ENCODE assay signal across 11 cellular contexts in the genomic region with DNA sequence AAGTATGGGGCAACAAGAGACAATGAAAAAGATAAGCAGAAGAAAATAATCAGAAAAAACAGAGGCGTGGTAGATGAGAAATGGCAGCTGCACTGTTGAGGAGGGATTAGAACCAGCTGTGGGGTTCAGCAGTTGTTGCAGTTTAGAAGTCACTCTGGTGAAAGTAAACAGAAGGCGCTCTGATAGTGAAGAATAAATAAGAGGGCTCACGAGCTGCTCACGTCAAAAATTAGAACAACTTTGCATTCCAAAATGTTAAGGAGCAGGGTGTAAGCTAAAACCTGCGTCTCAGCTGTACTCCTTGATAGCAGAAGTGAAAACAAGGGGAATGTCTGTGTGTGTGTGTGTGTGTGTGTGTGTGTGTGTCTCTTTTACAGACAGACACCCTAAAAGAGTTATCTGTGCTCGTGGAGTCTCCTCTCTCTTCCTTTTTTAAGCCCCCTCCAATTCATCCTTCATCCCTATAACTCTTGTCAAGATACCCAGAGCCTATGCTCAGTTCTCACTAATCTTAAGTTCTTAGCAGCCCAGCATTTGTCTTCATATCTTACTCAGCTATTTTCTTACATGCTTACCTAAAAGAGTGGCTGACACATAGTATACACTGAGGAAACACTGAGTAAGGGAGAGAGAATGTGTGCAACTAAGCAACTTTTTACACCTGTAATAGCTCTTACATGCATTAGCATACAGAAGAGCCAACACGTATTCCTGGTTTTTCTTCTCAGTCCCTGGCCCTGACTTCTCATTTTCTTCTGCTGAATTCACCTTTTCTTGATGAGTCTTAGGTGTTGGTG. TPM values are rescaled to one million over a fixed set of nuclear protein-coding genes. Genes with fewer than 3 reads are reported as not detected.
A peak's percentile ranks its signal among the peaks of the same experiment; 100 is the strongest.
DNase-seq lines count a peak whose midpoint lies in the region; ATAC-seq, FAIRE-seq and TF ChIP-seq lines count a peak whose summit lies in the region.
"Had no signal": no experiment of that assay in that cellular context is flagged by ENCODE, and none has a peak within 500 bp of the region (broad histone marks: within the 10 kb centered on the region; RNA-seq: fewer than 3 reads in every experiment).

No MANE protein-coding gene starts in this region.

- peak; percentile 39 for ATAC-seq in GM18858 (IDR thresholded peaks at IDR 0.05; ENCODE audit: unreplicated experiment)
- ATAC-seq in HG02759 (IDR thresholded peaks at IDR 0.05; ENCODE audit: unreplicated experiment), result peak; percentile 57
- peak; percentile 53 for ATAC-seq in K562
- peak; percentile 60 to 74 (median 70) for ATAC-seq in pancreas

- intact Hi-C loops in K562 (cut with micrococcal nuclease), result no loop called here
- intact Hi-C loops in pancreas (cut with DNase I), result no loop called here

- H3K27ac ChIP-seq in K562 (ENCODE audit: extremely low read depth, low read depth, low read length), result peak overlapping the region; percentile 75; the same call in 2 of the 3 replicates
- H3K27ac ChIP-seq in pancreas, result no peak overlapping the region
- no peak overlapping the region for H3K27ac ChIP-seq in caudate nucleus (ENCODE audit: low read depth, low read length)
- H3K27ac ChIP-seq: spleen had no signal

- peak overlapping the region in 1 of 2 experiments; percentile 21; a peak in 1 of 4 replicates for H3K9ac ChIP-seq in K562 (ENCODE audit: insufficient read depth in 1 of 2, low read depth in 2 of 2, low read length in 2 of 2)

- peak in 2 of 4 experiments; percentile 13 to 28 for DNase-seq in K562 (ENCODE audit: extremely low read depth in 1 of 4, low spot score in 3 of 4)
- DNase-seq in pancreas, result no peak
- no peak for DNase-seq in caudate nucleus (lab: John Stamatoyannopoulos, UW)
- DNase-seq in MG63, result no peak
- DNase-seq in NCI-H1694 treated with DMSO at 0.1 percent for 48 hours (lab: John Stamatoyannopoulos, UW), result no peak
- no peak for DNase-seq in NCI-H146 treated with DMSO at 0.1 percent for 48 hours (lab: John Stamatoyannopoulos, UW; ENCODE audit: unreplicated experiment)
- DNase-seq: DMS 273 treated with DMSO at 0.1 percent for 48 hours, spleen, T-helper 2 cell had no signal

- no peak overlapping the region for H2AFZ ChIP-seq in K562 (ENCODE audit: low read depth, low read length)

- H3K4me3 ChIP-seq in K562 (no peak overlapping the region), pancreas (no peak overlapping the region), MG63 (no peak overlapping the region)
- H3K4me3 ChIP-seq: spleen had no signal

- in situ Hi-C loops in K562 (cut with MboI), result no loop called here

- FAIRE-seq in K562 (lab: Jason Lieb, UNC) (no peak), pancreas (lab: Jason Lieb, UNC) (no peak)

- peak overlapping the region; percentile 55 for H3K4me2 ChIP-seq in K562 (ENCODE audit: insufficient read depth, low read length)

- CTCF ChIA-PET in K562 (lab: Yijun Ruan, JAX; ENCODE audit: low intra/inter-chr PET ratio), result no interaction called here

- POLR2A ChIA-PET in K562 (lab: Yijun Ruan, JAX), result interaction anchor here (0.9 to 2.1 kb wide), 5 partner anchors 9 to 65 kb away, joined by 3 to 19 read pairs (median 4); a partner anchor contains a TSS

- TF ChIP-seq EP300 in K562 (IDR thresholded peaks at IDR 0.05; ENCODE audit: low read length), result no peak

- H3K9me1 ChIP-seq in K562 (ENCODE audit: control insufficient read depth, insufficient read depth, low read length), result peaks cover 3% of the 10 kb centered on the region

- H3K36me3 ChIP-seq in K562 (ENCODE audit: control insufficient read depth, insufficient read depth, low read length), result peaks cover 80% of the 10 kb centered on the region
- H3K36me3 ChIP-seq in pancreas, result no peaks in the 10 kb centered on the region
- peaks cover 44% of the 10 kb centered on the region for H3K36me3 ChIP-seq in MG63

- no TSS peak for BruUV-seq in K562 (replicated peaks; lab: Mats Ljungman, UMichigan)

- H3K9me3 ChIP-seq in K562 (replicated peaks; ENCODE audit: control insufficient read depth, insufficient read depth, low read depth, low read length) (no peaks in the 10 kb centered on the region), pancreas (no peaks in the 10 kb centered on the region), MG63 (no peaks in the 10 kb centered on the region)
- H3K9me3 ChIP-seq: spleen had no signal

- H3K27me3 ChIP-seq in K562 (ENCODE audit: control insufficient read depth in 2 of 2, insufficient read depth in 2 of 2, low read length in 2 of 2) (no peaks in the 10 kb centered on the region), pancreas (no peaks in the 10 kb centered on the region), MG63 (no peaks in the 10 kb centered on the region)
- H3K27me3 ChIP-seq: spleen had no signal

- no peak for TF ChIP-seq POLR2A in K562 (conservative IDR thresholded peaks at IDR 0.05)

- TF ChIP-seq RAD21 in K562 (CRISPR knock-in tag; conservative IDR thresholded peaks at IDR 0.05 in 1 of 2, IDR thresholded peaks at IDR 0.05 in 1 of 2), result no peak

- 31% methylated on average over 7 of the region's 7 CpGs for WGBS in K562 (ENCODE audit: insufficient coverage, low coverage, missing lambda C conversion rate)
- WGBS in pancreas, 2 donors, result 38 to 39% methylated on average over 7 of the region's 7 CpGs

- no peak for TF ChIP-seq CTCF in K562 (IDR thresholded peaks at IDR 0.05 in 2 of 3, conservative IDR thresholded peaks at IDR 0.05 in 1 of 3; ENCODE audit: insufficient read depth in 2 of 3, low read depth in 1 of 3, low read length in 3 of 3)
- TF ChIP-seq CTCF in pancreas (IDR thresholded peaks at IDR 0.05), result no peak

- peaks cover 96% of the 10 kb centered on the region for H3K79me2 ChIP-seq in K562 (ENCODE audit: control insufficient read depth, insufficient read depth, low read length)

- H3K4me1 ChIP-seq in K562 (replicated peaks in 1 of 2; ENCODE audit: control insufficient read depth in 2 of 2, insufficient read depth in 2 of 2, low read length in 2 of 2) (peaks cover 13 to 33% of the 10 kb centered on the region in 2 experiments), pancreas (peaks cover 7 to 14% (median 14%) of the 10 kb centered on the region in 3 donors)

- peaks cover 19% of the 10 kb centered on the region; the same call in 1 of the 2 replicates for H4K20me1 ChIP-seq in K562 (replicated peaks; ENCODE audit: control insufficient read depth, insufficient read depth, low read length)

TF ChIP-seq in K562, 482 proteins besides CTCF, POLR2A, EP300 and RAD21 (continues in another document):
- TF ChIP-seq TRIM24 (IDR thresholded peaks at IDR 0.05) (peak in 1 of 2 experiments; percentile 45; a peak in 1 of 4 replicates), ARID1B (IDR thresholded peaks at IDR 0.05) (peak; percentile 31; the same call in 1 of the 2 replicates), C11orf30 (IDR thresholded peaks at IDR 0.05; ENCODE audit: low read depth) (peak; percentile 47), BHLHE40 (IDR thresholded peaks at IDR 0.05; ENCODE audit: low read length) (no peak)
- TF ChIP-seq, protein P1, sequence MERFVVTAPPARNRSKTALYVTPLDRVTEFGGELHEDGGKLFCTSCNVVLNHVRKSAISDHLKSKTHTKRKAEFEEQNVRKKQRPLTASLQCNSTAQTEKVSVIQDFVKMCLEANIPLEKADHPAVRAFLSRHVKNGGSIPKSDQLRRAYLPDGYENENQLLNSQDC (CRISPR knock-in tag; IDR thresholded peaks at IDR 0.05), result no peak

RNA-seq across cellular contexts. Expression of a gene that starts 8.9 kb away (rescaled TPM):
- 231 and 661 TPM in 2 replicates for total RNA-seq in K562 (2011; cell fraction: chromatin; rRNA removed; ENCODE audit: low replicate concordance)
- total RNA-seq in K562 (2011; cell fraction: nucleolus; rRNA removed), result 108 and 153 TPM in 2 replicates
- total RNA-seq in K562 (2011; cell fraction: nucleoplasm; rRNA removed), result 241 and 304 TPM in 2 replicates
- total RNA-seq in K562 (2014; rRNA removed), result 41.3 and 42.6 TPM in 2 replicates
- total RNA-seq in K562 (2014; rRNA removed; fragmentation: Illumina TruSeq; extraction: Trizol), result 71.2 and 76.4 TPM in 2 replicates
- 64.8 and 69.6 TPM in 2 replicates for total RNA-seq in K562 (2015; rRNA removed; fragmentation: Illumina TruSeq; extraction: Trizol)
- total RNA-seq in K562 (2021), result 41.3 and 41.4 TPM in 2 replicates
- 99.1 and 124 TPM in 2 replicates for polyA plus RNA-seq in K562 (2011; rRNA removed)
- 35.8 and 57.9 TPM in 2 replicates for polyA plus RNA-seq in K562 (2011; cell fraction: cytosol; rRNA removed)
- 328 and 363 TPM in 2 replicates for polyA plus RNA-seq in K562 (2011; cell fraction: nucleus; rRNA removed)
- polyA plus RNA-seq in K562 (2012), result 26.0 and 57.7 TPM in 2 replicates
- polyA plus RNA-seq in K562 (2014; fragmentation: Illumina TruSeq; extraction: Trizol), result 46.8 and 58.0 TPM in 2 replicates
- 10 to 100 TPM; 19.7 to 29.5 TPM for polyA plus RNA-seq in K562 (2014; fragmentation: Nextera tagmentation; extraction: Ambion mirVana)
- 48.3 and 53.3 TPM in 2 replicates for polyA plus RNA-seq in K562 (2014; rRNA removed)
- 183 and 234 TPM in 2 replicates for polyA minus RNA-seq in K562 (2011; rRNA and poly(A)+ RNA removed)
- 25.2 and 32.9 TPM in 2 replicates for polyA minus RNA-seq in K562 (2011; cell fraction: cytosol; rRNA and poly(A)+ RNA removed)
- 165 and 260 TPM in 2 replicates for polyA minus RNA-seq in K562 (2011; cell fraction: nucleus; rRNA and poly(A)+ RNA removed)
- 10 to 100 TPM; 39.9 to 70.6 (median 57.0) TPM for total RNA-seq in pancreas
- 10 to 100 TPM; 44.1 to 71.1 TPM for polyA plus RNA-seq in pancreas
- 53.7 and 66.2 TPM in 2 replicates for total RNA-seq in MG63 (2014; rRNA removed; shearing (Covaris generic); ENCODE audit: low replicate concordance)

RNA-seq across cellular contexts. Expression of a gene that starts 55.8 kb away (rescaled TPM):
- total RNA-seq in K562 (2011; cell fraction: chromatin; rRNA removed; ENCODE audit: low replicate concordance), result 43.6 and 102 TPM in 2 replicates
- 29.1 and 31.0 TPM in 2 replicates for total RNA-seq in K562 (2011; cell fraction: nucleolus; rRNA removed)
- 37.9 and 47.3 TPM in 2 replicates for total RNA-seq in K562 (2011; cell fraction: nucleoplasm; rRNA removed)
- 90.8 and 113 TPM in 2 replicates for total RNA-seq in K562 (2014; rRNA removed)
- 110 and 126 TPM in 2 replicates for total RNA-seq in K562 (2014; rRNA removed; fragmentation: Illumina TruSeq; extraction: Trizol)
- total RNA-seq in K562 (2015; rRNA removed; fragmentation: Illumina TruSeq; extraction: Trizol), result 110 and 123 TPM in 2 replicates
- total RNA-seq in K562 (2021), result 133 and 136 TPM in 2 replicates
- polyA plus RNA-seq in K562 (2011; rRNA removed), result 86.1 and 132 TPM in 2 replicates
- 19.8 and 42.9 TPM in 2 replicates for polyA plus RNA-seq in K562 (2011; cell fraction: cytosol; rRNA removed)
- polyA plus RNA-seq in K562 (2011; cell fraction: nucleus; rRNA removed), result 28.9 and 44.1 TPM in 2 replicates
- 70.4 and 84.2 TPM in 2 replicates for polyA plus RNA-seq in K562 (2012)
- 124 and 146 TPM in 2 replicates for polyA plus RNA-seq in K562 (2014; fragmentation: Illumina TruSeq; extraction: Trizol)
- 100 to 1,000 TPM in 1 of 2 experiments, 10 to 100 TPM in 1; 59.8 to 111 TPM for polyA plus RNA-seq in K562 (2014; fragmentation: Nextera tagmentation; extraction: Ambion mirVana)
- 127 and 128 TPM in 2 replicates for polyA plus RNA-seq in K562 (2014; rRNA removed)
- polyA minus RNA-seq in K562 (2011; rRNA and poly(A)+ RNA removed), result 114 and 116 TPM in 2 replicates
- 37.8 and 54.5 TPM in 2 replicates for polyA minus RNA-seq in K562 (2011; cell fraction: cytosol; rRNA and poly(A)+ RNA removed)
- 38.2 and 53.0 TPM in 2 replicates for polyA minus RNA-seq in K562 (2011; cell fraction: nucleus; rRNA and poly(A)+ RNA removed)
- total RNA-seq in pancreas, result 10 to 100 TPM; 33.3 to 52.0 (median 45.9) TPM
- polyA plus RNA-seq in pancreas, result 10 to 100 TPM; 16.3 to 31.6 TPM
- total RNA-seq in MG63 (2014; rRNA removed; shearing (Covaris generic); ENCODE audit: low replicate concordance), result 19.6 and 22.2 TPM in 2 replicates
